Comparison of ENCODE assay signal across 8 cellular contexts in genomic region chr16:11941945-11942344, GRCh38. TPM values are rescaled to one million over a fixed set of nuclear protein-coding genes. Genes with fewer than 3 reads are reported as not detected.
DNase-seq lines count a peak whose midpoint lies in the region; ATAC-seq and TF ChIP-seq lines count a peak whose summit lies in the region.
"Not testable (repeated sequence)": the region's sequence is repeated elsewhere in the genome, so short reads cannot be mapped to it uniquely, and the experiment has no call there.

TSS of gene NPIPB2 (minus strand) at chr16:11942045. CDS start at chr16:11942045, 0 bp downstream.

- not testable (repeated sequence) for H3K4me3 Mint-ChIP-seq in CD4-positive, alpha-beta T cell; activated CD4-positive, alpha-beta T cell treated with anti-CD3 and anti-CD28 coated beads, Interleukin-2, amount 10 ng/mL, durations not matched to agents 24 days and 14 days

- not testable (repeated sequence) for H3K9me3 ChIP-seq in CD4-positive, alpha-beta T cell (ENCODE audit: control insufficient read depth, low read length); Peyer's patch; mucosa of descending colon; vagina

- not testable (repeated sequence) for H3K27me3 ChIP-seq in CD4-positive, alpha-beta T cell (ENCODE audit: control insufficient read depth, insufficient read depth, low read length); Peyer's patch; vagina

- DNase-seq in CD4-positive, alpha-beta T cell; Peyer's patch; activated CD4-positive, alpha-beta T cell treated with anti-CD3 and anti-CD28 coated beads, Interleukin-2, amount 10 ng/mL, durations not matched to agents 24 days and 14 days; activated naive CD4-positive, alpha-beta T cell treated with anti-CD3 and anti-CD28 coated beads, Interleukin-2, amount 50 U/mL, for 72 hours (ENCODE audit: low spot score in 2 of 2); cerebellum (ENCODE audit: low spot score); mucosa of descending colon; sciatic nerve (ENCODE audit: low spot score); vagina (ENCODE audit: extremely low spot score in 2 of 2): not testable (repeated sequence)

- H3K4me1 ChIP-seq in Peyer's patch; mucosa of descending colon (ENCODE audit: low read depth); vagina: not testable (repeated sequence)

- intact Hi-C loops in CD4-positive, alpha-beta T cell (cut with DNase I, micrococcal nuclease); activated CD4-positive, alpha-beta T cell treated with anti-CD3 and anti-CD28 coated beads, Interleukin-2, amount 10 ng/mL, durations not matched to agents 24 days and 14 days (cut with micrococcal nuclease); mucosa of descending colon (cut with DNase I, micrococcal nuclease); sciatic nerve (cut with DNase I); vagina (cut with DNase I): not testable (repeated sequence)

- POLR2A ChIA-PET in CD4-positive, alpha-beta T cell (lab: Charles Lee) = not testable (repeated sequence)

- H3K4me1 Mint-ChIP-seq in CD4-positive, alpha-beta T cell (ENCODE audit: low read depth); activated CD4-positive, alpha-beta T cell treated with anti-CD3 and anti-CD28 coated beads, Interleukin-2, amount 10 ng/mL, durations not matched to agents 24 days and 14 days: not testable (repeated sequence)

- ATAC-seq in CD4-positive, alpha-beta T cell (ENCODE audit: poor library complexity); activated naive CD4-positive, alpha-beta T cell treated with anti-CD3 and anti-CD28 coated beads, Interleukin-2, amount 50 U/mL, for 72 hours; mucosa of descending colon; sciatic nerve: not testable (repeated sequence)

- H3K27ac ChIP-seq in CD4-positive, alpha-beta T cell (ENCODE audit: low read depth, low read length); Peyer's patch; vagina: not testable (repeated sequence)

- H3K36me3 ChIP-seq in Peyer's patch; mucosa of descending colon (ENCODE audit: low read depth); vagina: not testable (repeated sequence)

- not testable (repeated sequence) for H3K27ac Mint-ChIP-seq in CD4-positive, alpha-beta T cell; activated CD4-positive, alpha-beta T cell treated with anti-CD3 and anti-CD28 coated beads, Interleukin-2, amount 10 ng/mL, durations not matched to agents 24 days and 14 days; activated naive CD4-positive, alpha-beta T cell treated with anti-CD3 and anti-CD28 coated beads, Interleukin-2, amount 50 U/mL, for 72 hours

- TF ChIP-seq CTCF in CD4-positive, alpha-beta T cell (IDR thresholded peaks at IDR 0.05); Peyer's patch (IDR thresholded peaks at IDR 0.05); mucosa of descending colon (IDR thresholded peaks at IDR 0.05); vagina (IDR thresholded peaks at IDR 0.05): not testable (repeated sequence)

- H3K27me3 Mint-ChIP-seq in CD4-positive, alpha-beta T cell; activated CD4-positive, alpha-beta T cell treated with anti-CD3 and anti-CD28 coated beads, Interleukin-2, amount 10 ng/mL, durations not matched to agents 24 days and 14 days: not testable (repeated sequence)

- not testable (repeated sequence) for H3K36me3 Mint-ChIP-seq in CD4-positive, alpha-beta T cell (ENCODE audit: low read depth); activated CD4-positive, alpha-beta T cell treated with anti-CD3 and anti-CD28 coated beads, Interleukin-2, amount 10 ng/mL, durations not matched to agents 24 days and 14 days (ENCODE audit: low read depth); activated naive CD4-positive, alpha-beta T cell treated with anti-CD3 and anti-CD28 coated beads, Interleukin-2, amount 50 U/mL, for 72 hours

- not testable (repeated sequence) for H3K4me3 ChIP-seq in Peyer's patch, mucosa of descending colon, vagina

- TF ChIP-seq POLR2A in Peyer's patch (IDR thresholded peaks at IDR 0.05); vagina (IDR thresholded peaks at IDR 0.05): not testable (repeated sequence)

- CTCF ChIA-PET in CD4-positive, alpha-beta T cell (lab: Charles Lee) = not testable (repeated sequence)

- H3K9me3 Mint-ChIP-seq in CD4-positive, alpha-beta T cell; activated CD4-positive, alpha-beta T cell treated with anti-CD3 and anti-CD28 coated beads, Interleukin-2, amount 10 ng/mL, durations not matched to agents 24 days and 14 days; activated naive CD4-positive, alpha-beta T cell treated with anti-CD3 and anti-CD28 coated beads, Interleukin-2, amount 50 U/mL, for 72 hours: not testable (repeated sequence)

RNA-seq across cellular contexts. Expression of gene NPIPB2, which starts in this region (rescaled TPM):
- total RNA-seq in CD4-positive, alpha-beta T cell = 10 to 100 TPM; 10.6 to 12.3 TPM
- total RNA-seq in Peyer's patch (10 to 100 TPM in 3 of 4 donors, 1 to 10 TPM in 1; 4.7 to 48.8 (median 16.7) TPM), cerebellum (11.3 TPM), mucosa of descending colon (10 to 100 TPM; 11.1 to 17.6 (median 15.3) TPM), sciatic nerve (11.9 TPM), vagina (13.5 TPM)
- total RNA-seq in activated CD4-positive, alpha-beta T cell treated with anti-CD3 and anti-CD28 coated beads, Interleukin-2, amount 10 ng/mL, durations not matched to agents 24 days and 14 days = 10.7 and 17.3 TPM in 2 replicates
- total RNA-seq in activated naive CD4-positive, alpha-beta T cell treated with anti-CD3 and anti-CD28 coated beads, Interleukin-2, amount 50 U/mL, for 72 hours = 10 to 100 TPM; 16.5 to 24.5 TPM
